ENCODE assay signal across 18 cellular contexts in genomic region chr10:50419756-50420155, GRCh38.
"Had no signal": no experiment of that assay in that cellular context is flagged by ENCODE, and none has a peak within 500 bp of the region (broad histone marks: within the 10 kb centered on the region; RNA-seq: fewer than 3 reads in every experiment).

No MANE protein-coding gene starts in this region.

- H3K36me3 ChIP-seq: adrenal gland, cardiac muscle cell, esophagus squamous epithelium, neural progenitor cell, spleen, thyroid gland, uterus had no signal

- H3K4me1 Mint-ChIP-seq: neural progenitor cell had no signal

- ATAC-seq: activated T-helper 17 cell treated with anti-CD3 and anti-CD28 coated beads, Interleukin-2, amount 50 U/mL, for 72 hours; left lobe of liver; sciatic nerve; stimulated activated naive CD8-positive, alpha-beta T cell treated with anti-CD3 and anti-CD28 coated beads, Interleukin-15, amount 100 ng/mL, for 72 hours; T-helper 17 cell; WTC11 had no signal

- H3K36me3 Mint-ChIP-seq: naive B cell, neural progenitor cell, WTC11 had no signal

- FAIRE-seq: colon had no signal

- H3K27me3 ChIP-seq: adrenal gland, esophagus squamous epithelium, spleen, thyroid gland, uterus had no signal

- H2AFZ ChIP-seq: neural progenitor cell had no signal

- H3K4me2 ChIP-seq: neural progenitor cell had no signal

- DNase-seq: activated CD4-positive, alpha-beta T cell treated with anti-CD3 and anti-CD28 coated beads for 4 hours; activated naive CD4-positive, alpha-beta T cell treated with Interleukin-2 at 50 U/mL for 16 hours; adrenal gland; esophagus squamous epithelium; glutamatergic neuron; naive B cell; spleen; stimulated activated naive CD8-positive, alpha-beta T cell treated with anti-CD3 and anti-CD28 coated beads, Interleukin-15, amount 100 ng/mL, for 72 hours; T-helper 17 cell; thyroid gland; uterus had no signal

- H3K9ac ChIP-seq: neural progenitor cell had no signal

- H3K9me3 Mint-ChIP-seq: activated T-helper 17 cell treated with anti-CD3 and anti-CD28 coated beads, Interleukin-2, amount 50 U/mL, for 72 hours; naive B cell; neural progenitor cell; stimulated activated naive CD8-positive, alpha-beta T cell treated with anti-CD3 and anti-CD28 coated beads, Interleukin-15, amount 100 ng/mL, for 72 hours; WTC11 had no signal

- H3K27me3 Mint-ChIP-seq: activated T-helper 17 cell treated with anti-CD3 and anti-CD28 coated beads, Interleukin-2, amount 50 U/mL, for 72 hours; naive B cell; stimulated activated naive CD8-positive, alpha-beta T cell treated with anti-CD3 and anti-CD28 coated beads, Interleukin-15, amount 100 ng/mL, for 72 hours; T-helper 17 cell had no signal

- H3K4me3 ChIP-seq: adrenal gland, cardiac muscle cell, esophagus squamous epithelium, neural progenitor cell, thyroid gland, uterus had no signal

- H3K27ac ChIP-seq: cardiac muscle cell, neural progenitor cell, spleen, thyroid gland, uterus had no signal

- H3K4me1 ChIP-seq: uterus had no signal

- H3K27ac Mint-ChIP-seq: activated T-helper 17 cell treated with anti-CD3 and anti-CD28 coated beads, Interleukin-2, amount 50 U/mL, for 72 hours; neural progenitor cell; stimulated activated naive CD8-positive, alpha-beta T cell treated with anti-CD3 and anti-CD28 coated beads, Interleukin-15, amount 100 ng/mL, for 72 hours; T-helper 17 cell; WTC11 had no signal

- H3K4me3 Mint-ChIP-seq: activated T-helper 17 cell treated with anti-CD3 and anti-CD28 coated beads, Interleukin-2, amount 50 U/mL, for 72 hours; neural progenitor cell; stimulated activated naive CD8-positive, alpha-beta T cell treated with anti-CD3 and anti-CD28 coated beads, Interleukin-15, amount 100 ng/mL, for 72 hours; T-helper 17 cell; WTC11 had no signal

- H3K9me3 ChIP-seq: adrenal gland, esophagus squamous epithelium, spleen, thyroid gland, uterus had no signal
